ENCODE assay signal across 1 cellular context in genomic region chr9:19048966-19049871, GRCh38.
TF ChIP-seq lines count a peak whose summit lies in the region.

RRAGA (plus strand) TSS chr9:19049427; CDS start chr9:19049660, 233 bp downstream.

TF ChIP-seq in K562, 482 proteins besides CTCF, POLR2A, EP300 and RAD21 (continued from another document and continues in another):
- peak; percentile 52; the same call in 1 of the 2 replicates for TF ChIP-seq VEZF1 (CRISPR knock-in tag; IDR thresholded peaks at IDR 0.05)
- TF ChIP-seq NRF1 (conservative IDR thresholded peaks at IDR 0.05 in 1 of 2, IDR thresholded peaks at IDR 0.05 in 1 of 2): peak; percentile 62 to 67
- TF ChIP-seq TARDBP (IDR thresholded peaks at IDR 0.05): no peak
- no peak for TF ChIP-seq ZBTB12 (CRISPR knock-in tag; IDR thresholded peaks at IDR 0.05)
- TF ChIP-seq ADNP (tag; IDR thresholded peaks at IDR 0.05): no peak
- no peak for TF ChIP-seq REST (CRISPR knock-in tag; IDR thresholded peaks at IDR 0.05; ENCODE audit: low read depth)
- no peak for TF ChIP-seq DACH1 (IDR thresholded peaks at IDR 0.05; ENCODE audit: partially characterized antibody)
- TF ChIP-seq L3MBTL2 (IDR thresholded peaks at IDR 0.05): peak; percentile 80; the same call in 1 of the 2 replicates
- peak in 1 of 2 experiments; percentile 51; a peak in 2 of 4 replicates for TF ChIP-seq SIN3A (IDR thresholded peaks at IDR 0.05; ENCODE audit: borderline replicate concordance in 2 of 2, control insufficient read depth in 1 of 2, low read depth in 2 of 2, low read length in 2 of 2)
- 0 out of 2 replicates have a peak, but pooled peaks have one; percentile 54 for TF ChIP-seq ZNF589 (CRISPR knock-in tag; IDR thresholded peaks at IDR 0.05; ENCODE audit: low read depth)
- TF ChIP-seq ZBTB2 (IDR thresholded peaks at IDR 0.05): 0 out of 2 replicates have a peak, but pooled peaks have one; percentile 16
- peak; percentile 37; the same call in 1 of the 2 replicates for TF ChIP-seq RB1 (IDR thresholded peaks at IDR 0.05; ENCODE audit: low read depth)
- no peak for TF ChIP-seq ZNF324 (CRISPR knock-in tag; IDR thresholded peaks at IDR 0.05)
- TF ChIP-seq ESRRB (CRISPR knock-in tag; IDR thresholded peaks at IDR 0.05; ENCODE audit: borderline replicate concordance): no peak
- TF ChIP-seq MEIS2 (IDR thresholded peaks at IDR 0.05; ENCODE audit: partially characterized antibody): no peak
- no peak for TF ChIP-seq FOXA1 (IDR thresholded peaks at IDR 0.05; ENCODE audit: borderline replicate concordance)
- TF ChIP-seq POLR2H (tag; IDR thresholded peaks at IDR 0.05; ENCODE audit: low read depth): peak; percentile 77
- no peak; the same call in 1 of the 2 replicates for TF ChIP-seq HMGXB4 (CRISPR knock-in tag; IDR thresholded peaks at IDR 0.05)
- no peak for TF ChIP-seq NCOA1 (IDR thresholded peaks at IDR 0.05; ENCODE audit: low read depth)
- TF ChIP-seq MYC (IDR thresholded peaks at IDR 0.05; ENCODE audit: low read depth, low read length): peak; percentile 55; the same call in 1 of the 2 replicates
- no peak for TF ChIP-seq MYC (CRISPR knock-in tag; IDR thresholded peaks at IDR 0.05; ENCODE audit: borderline replicate concordance, low read depth)
- TF ChIP-seq ZNF197 (CRISPR knock-in tag; IDR thresholded peaks at IDR 0.05; ENCODE audit: low read depth): no peak
- TF ChIP-seq SAP30 (IDR thresholded peaks at IDR 0.05; ENCODE audit: borderline replicate concordance, insufficient read depth, low read depth, low read length, poor library complexity, severe bottlenecking): peak; percentile 77
- TF ChIP-seq AFF4 (CRISPR knock-in tag; IDR thresholded peaks at IDR 0.05): peak; percentile 70
- peak; percentile 0; the same call in 1 of the 2 replicates for TF ChIP-seq JUND (IDR thresholded peaks at IDR 0.05; ENCODE audit: borderline replicate concordance, low read depth, low read length)
- no peak; the same call in 2 of the 3 replicates for TF ChIP-seq JUND (tag; IDR thresholded peaks at IDR 0.05; ENCODE audit: borderline replicate concordance, low read depth, low read length)
- no peak for TF ChIP-seq CBFA2T2 (conservative IDR thresholded peaks at IDR 0.05)
- TF ChIP-seq NKRF (IDR thresholded peaks at IDR 0.05; ENCODE audit: borderline replicate concordance): peak; percentile 49; the same call in 1 of the 2 replicates
- TF ChIP-seq ZBTB33 (CRISPR knock-in tag; IDR thresholded peaks at IDR 0.05): peak; percentile 54; the same call in 1 of the 2 replicates
- no peak for TF ChIP-seq PPARD (CRISPR knock-in tag; IDR thresholded peaks at IDR 0.05)
- TF ChIP-seq TAF9B (IDR thresholded peaks at IDR 0.05; ENCODE audit: partially characterized antibody): peak; percentile 79
- no peak for TF ChIP-seq ATF1 (CRISPR knock-in tag; IDR thresholded peaks at IDR 0.05)
- TF ChIP-seq ATF1 (tag; IDR thresholded peaks at IDR 0.05): peak; percentile 61
- peak in 1 of 2 experiments; percentile 91; a peak in 2 of 4 replicates for TF ChIP-seq CSDE1 (IDR thresholded peaks at IDR 0.05)
- no peak for TF ChIP-seq FOXM1 (IDR thresholded peaks at IDR 0.05; ENCODE audit: low read depth)
- no peak for TF ChIP-seq FOXM1 (CRISPR knock-in tag; IDR thresholded peaks at IDR 0.05; ENCODE audit: low read depth)
- no peak for TF ChIP-seq PHB (CRISPR knock-in tag; IDR thresholded peaks at IDR 0.05)
- TF ChIP-seq ZBTB49 (CRISPR knock-in tag; IDR thresholded peaks at IDR 0.05; ENCODE audit: borderline replicate concordance): no peak
- no peak for TF ChIP-seq RBM34 (IDR thresholded peaks at IDR 0.05; ENCODE audit: borderline replicate concordance, insufficient read depth, low read length)
- TF ChIP-seq HIVEP1 (CRISPR knock-in tag; IDR thresholded peaks at IDR 0.05): no peak
- TF ChIP-seq ZKSCAN1 (IDR thresholded peaks at IDR 0.05; ENCODE audit: low read depth, low read length): 0 out of 2 replicates have a peak, but pooled peaks have one; percentile 19
- TF ChIP-seq HCFC1 (IDR thresholded peaks at IDR 0.05; ENCODE audit: low read depth, low read length): peak; percentile 63; the same call in 1 of the 2 replicates
